Comparison of ENCODE assay signal across 11 cellular contexts in genomic region chr2:190636362-190636761, GRCh38. TPM values are rescaled to one million over a fixed set of nuclear protein-coding genes. Genes with fewer than 3 reads are reported as not detected.
DNase-seq lines count a peak whose midpoint lies in the region; ATAC-seq and TF ChIP-seq lines count a peak whose summit lies in the region.
"Had no signal": no experiment of that assay in that cellular context is flagged by ENCODE, and none has a peak within 500 bp of the region (broad histone marks: within the 10 kb centered on the region; RNA-seq: fewer than 3 reads in every experiment).

No MANE protein-coding gene starts in this region.

- no peaks in the 10 kb centered on the region for H3K4me1 Mint-ChIP-seq in activated CD4-positive, alpha-beta T cell treated with anti-CD3 and anti-CD28 coated beads, Interleukin-2, amount 10 ng/mL, durations not matched to agents 7 days and 5 days

- TF ChIP-seq CTCF in cardiac fibroblast (IDR thresholded peaks at IDR 0.05; ENCODE audit: low read depth, low read length): no peak

- no peak for ATAC-seq in HG03565 (IDR thresholded peaks at IDR 0.05; ENCODE audit: unreplicated experiment)
- no peak for ATAC-seq in HG03108 (IDR thresholded peaks at IDR 0.05; ENCODE audit: unreplicated experiment)
- ATAC-seq: activated CD8-positive, alpha-beta T cell treated with anti-CD3 and anti-CD28 coated beads for 36 hours had no signal

- H3K4me3 Mint-ChIP-seq in activated CD4-positive, alpha-beta T cell treated with anti-CD3 and anti-CD28 coated beads, Interleukin-2, amount 10 ng/mL, durations not matched to agents 7 days and 5 days: no peak overlapping the region
- H3K4me3 Mint-ChIP-seq: activated CD8-positive, alpha-beta T cell treated with anti-CD3 and anti-CD28 coated beads for 36 hours; naive thymus-derived CD8-positive, alpha-beta T cell had no signal

- POLR2A ChIA-PET in activated CD4-positive, alpha-beta T cell treated with anti-CD3 and anti-CD28 coated beads, Interleukin-2, amount 10 ng/mL, durations not matched to agents 7 days and 5 days (lab: Charles Lee): no interaction called here

- H3K36me3 Mint-ChIP-seq in activated CD4-positive, alpha-beta T cell treated with anti-CD3 and anti-CD28 coated beads, Interleukin-2, amount 10 ng/mL, durations not matched to agents 7 days and 5 days (ENCODE audit: low read depth): no peaks in the 10 kb centered on the region
- H3K36me3 Mint-ChIP-seq: naive thymus-derived CD8-positive, alpha-beta T cell had no signal

- H3K27me3 Mint-ChIP-seq in activated CD4-positive, alpha-beta T cell treated with anti-CD3 and anti-CD28 coated beads, Interleukin-2, amount 10 ng/mL, durations not matched to agents 7 days and 5 days: no peaks in the 10 kb centered on the region
- H3K27me3 Mint-ChIP-seq: activated CD8-positive, alpha-beta T cell treated with anti-CD3 and anti-CD28 coated beads for 36 hours; naive thymus-derived CD8-positive, alpha-beta T cell had no signal

- CTCF ChIA-PET in activated CD4-positive, alpha-beta T cell treated with anti-CD3 and anti-CD28 coated beads, Interleukin-2, amount 10 ng/mL, durations not matched to agents 7 days and 5 days (lab: Charles Lee): interaction anchor here (0.9 to 2.4 kb wide), 2 partner anchors 11 to 14 kb away, joined by 3 to 7 read pairs; no protein-coding TSS in a partner anchor

- no peak overlapping the region for H3K27ac Mint-ChIP-seq in activated CD4-positive, alpha-beta T cell treated with anti-CD3 and anti-CD28 coated beads, Interleukin-2, amount 10 ng/mL, durations not matched to agents 7 days and 5 days
- H3K27ac Mint-ChIP-seq: activated CD8-positive, alpha-beta T cell treated with anti-CD3 and anti-CD28 coated beads for 36 hours; naive thymus-derived CD8-positive, alpha-beta T cell had no signal

- no peaks in the 10 kb centered on the region for H3K9me3 Mint-ChIP-seq in activated CD4-positive, alpha-beta T cell treated with anti-CD3 and anti-CD28 coated beads, Interleukin-2, amount 10 ng/mL, durations not matched to agents 7 days and 5 days
- H3K9me3 Mint-ChIP-seq: activated CD8-positive, alpha-beta T cell treated with anti-CD3 and anti-CD28 coated beads for 36 hours; naive thymus-derived CD8-positive, alpha-beta T cell had no signal

- no peak overlapping the region for H3K4me3 ChIP-seq in cardiac fibroblast (replicated peaks in 1 of 2; ENCODE audit: low read depth in 2 of 2, low read length in 2 of 2)

- DNase-seq in AG08396 (ENCODE audit: low spot score) (peak; percentile 31), MV-4-11 (lab: John Stamatoyannopoulos, UW) (peak; percentile 32), cardiac fibroblast (ENCODE audit: low read depth in 2 of 2) (peak; percentile 82 to 91), lung microvascular endothelial cell (ENCODE audit: low read depth in 2 of 2) (peak; percentile 79 to 85)
- DNase-seq in stimulated activated naive CD4-positive, alpha-beta T cell treated with Interleukin-2 at 50 U/mL for 16 hours (lab: John Stamatoyannopoulos, UW): no peak
- DNase-seq in activated CD4-positive, alpha-beta T cell treated with anti-CD3 and anti-CD28 coated beads, Interleukin-2, amount 10 ng/mL, durations not matched to agents 7 days and 5 days: no peak
- DNase-seq: activated CD8-positive, alpha-beta T cell treated with anti-CD3 and anti-CD28 coated beads for 36 hours; naive thymus-derived CD8-positive, alpha-beta T cell; NCI-H510A treated with DMSO at 0.1 percent for 48 hours had no signal

RNA-seq across cellular contexts. Expression of gene NAB1, which starts 12.5 kb away (rescaled TPM):
- total RNA-seq in lung microvascular endothelial cell: 20.3 and 46.4 TPM in 2 replicates
- total RNA-seq in activated CD4-positive, alpha-beta T cell treated with anti-CD3 and anti-CD28 coated beads, Interleukin-2, amount 10 ng/mL, durations not matched to agents 7 days and 5 days: 10 to 100 TPM; 21.9 to 28.9 TPM

Comparison
In these comparisons a context has a peak if more than half of its experiments do, and no peak if none do; other contexts are left out.
1. DNase-seq: peak in AG08396 (single experiment), MV-4-11 (single experiment), cardiac fibroblast (2 of 2) and lung microvascular endothelial cell (2 of 2); none in stimulated activated naive CD4-positive, alpha-beta T cell treated with Interleukin-2 at 50 U/mL for 16 hours (single experiment) and activated CD4-positive, alpha-beta T cell treated with anti-CD3 and anti-CD28 coated beads, Interleukin-2, amount 10 ng/mL, durations not matched to agents 7 days and 5 days (single experiment).